ENCODE assay signal across 26 cellular contexts in genomic region chr1:228154021-228154684, GRCh38. TPM values are rescaled to one million over a fixed set of nuclear protein-coding genes. Genes with fewer than 3 reads are reported as not detected.
DNase-seq lines count a peak whose midpoint lies in the region; ATAC-seq and TF ChIP-seq lines count a peak whose summit lies in the region.
"Had no signal": no experiment of that assay in that cellular context is flagged by ENCODE, and none has a peak within 500 bp of the region (broad histone marks: within the 10 kb centered on the region; RNA-seq: fewer than 3 reads in every experiment).

No MANE protein-coding gene starts in this region.

- no peak overlapping the region for H3K27ac Mint-ChIP-seq in activated T-cell treated with anti-CD3 and anti-CD28 coated beads, Interleukin-2, amount 50 U/mL, for 72 hours
- no peak overlapping the region for H3K27ac Mint-ChIP-seq in HFFc6
- H3K27ac Mint-ChIP-seq in stimulated activated naive B cell treated with anti-CD40 and anti-IgM and Interleukin-4, amounts not matched to agents 10 μg/mL and 1 μg/mL and 100 μg/mL, for 72 hours: no peak overlapping the region
- H3K27ac Mint-ChIP-seq: H9 had no signal

- H3K9me3 Mint-ChIP-seq in activated T-cell treated with anti-CD3 and anti-CD28 coated beads, Interleukin-2, amount 50 U/mL, for 72 hours: no peaks in the 10 kb centered on the region
- H3K9me3 Mint-ChIP-seq in HFFc6: no peaks in the 10 kb centered on the region
- H3K9me3 Mint-ChIP-seq in stimulated activated naive B cell treated with anti-CD40 and anti-IgM and Interleukin-4, amounts not matched to agents 10 μg/mL and 1 μg/mL and 100 μg/mL, for 72 hours: no peaks in the 10 kb centered on the region
- H3K9me3 Mint-ChIP-seq: H9 had no signal

- no peaks in the 10 kb centered on the region for H3K27me3 Mint-ChIP-seq in activated T-cell treated with anti-CD3 and anti-CD28 coated beads, Interleukin-2, amount 50 U/mL, for 72 hours (ENCODE audit: low read depth)
- H3K27me3 Mint-ChIP-seq in HFFc6 (ENCODE audit: insufficient read depth): no peaks in the 10 kb centered on the region
- peaks cover 6 to 10% of the 10 kb centered on the region in 2 donors for H3K27me3 Mint-ChIP-seq in stimulated activated naive B cell treated with anti-CD40 and anti-IgM and Interleukin-4, amounts not matched to agents 10 μg/mL and 1 μg/mL and 100 μg/mL, for 72 hours

- ATAC-seq in activated T-cell treated with anti-CD3 and anti-CD28 coated beads, Interleukin-2, amount 50 U/mL, for 72 hours (replicated peaks in 1 of 2): peak; percentile 6 to 8
- no peak for ATAC-seq in sciatic nerve
- ATAC-seq in stimulated activated naive B cell treated with anti-CD40 and anti-IgM and Interleukin-4, amounts not matched to agents 10 μg/mL and 1 μg/mL and 100 μg/mL, for 72 hours (replicated peaks): no peak
- ATAC-seq: Right ventricle myocardium inferior had no signal

- peaks cover 15% of the 10 kb centered on the region for H3K4me1 Mint-ChIP-seq in activated T-cell treated with anti-CD3 and anti-CD28 coated beads, Interleukin-2, amount 50 U/mL, for 72 hours (ENCODE audit: low read depth)
- H3K4me1 Mint-ChIP-seq in HFFc6 (ENCODE audit: low read depth): peaks cover 8% of the 10 kb centered on the region
- H3K4me1 Mint-ChIP-seq in stimulated activated naive B cell treated with anti-CD40 and anti-IgM and Interleukin-4, amounts not matched to agents 10 μg/mL and 1 μg/mL and 100 μg/mL, for 72 hours: peaks cover 11 to 16% of the 10 kb centered on the region in 2 donors

- no peak overlapping the region for H3K4me3 Mint-ChIP-seq in activated T-cell treated with anti-CD3 and anti-CD28 coated beads, Interleukin-2, amount 50 U/mL, for 72 hours
- H3K4me3 Mint-ChIP-seq in HFFc6: no peak overlapping the region
- no peak overlapping the region for H3K4me3 Mint-ChIP-seq in stimulated activated naive B cell treated with anti-CD40 and anti-IgM and Interleukin-4, amounts not matched to agents 10 μg/mL and 1 μg/mL and 100 μg/mL, for 72 hours
- H3K4me3 Mint-ChIP-seq: H9 had no signal

- TF ChIP-seq CTCF in RWPE1 (conservative IDR thresholded peaks at IDR 0.05; ENCODE audit: low read depth): no peak
- TF ChIP-seq CTCF in HFFc6 (IDR thresholded peaks at IDR 0.05): no peak

- peak overlapping the region; percentile 100 for H3K27ac ChIP-seq in RWPE1
- H3K27ac ChIP-seq in epithelial cell of prostate: peak overlapping the region; percentile 9
- H3K27ac ChIP-seq: neutrophil, prostate gland, stomach, tibial artery, VCaP had no signal

- POLR2A ChIA-PET in RWPE1 (lab: Yijun Ruan, JAX; ENCODE audit: low non-redundant PET): interaction anchor here (0.6 kb wide), 1 partner anchor 155 kb away, joined by 3 read pairs; no protein-coding TSS in a partner anchor

- intact Hi-C loops in sciatic nerve (cut with DNase I): no loop called here

- H3K36me3 Mint-ChIP-seq in activated T-cell treated with anti-CD3 and anti-CD28 coated beads, Interleukin-2, amount 50 U/mL, for 72 hours (ENCODE audit: insufficient read depth in 2 of 2): no peaks in the 10 kb centered on the region
- H3K36me3 Mint-ChIP-seq in HFFc6 (ENCODE audit: low read depth): no peaks in the 10 kb centered on the region
- peaks cover 0 to 1% of the 10 kb centered on the region in 2 donors for H3K36me3 Mint-ChIP-seq in stimulated activated naive B cell treated with anti-CD40 and anti-IgM and Interleukin-4, amounts not matched to agents 10 μg/mL and 1 μg/mL and 100 μg/mL, for 72 hours

- DNase-seq in activated T-cell treated with anti-CD3 and anti-CD28 coated beads, Interleukin-2, amount 50 U/mL, for 72 hours: no peak
- no peak for DNase-seq in activated T-cell treated with anti-CD3 and anti-CD28 coated beads, Interleukin-2, amount 50 U/mL, for 1 hour
- DNase-seq in RWPE1 (ENCODE audit: low spot score) (no peak), epithelial cell of prostate (ENCODE audit: low read depth, low spot score) (no peak), sciatic nerve (ENCODE audit: low spot score) (peak; percentile 52), HFFc6 (no peak), NCI-H2227 (lab: John Stamatoyannopoulos, UW; ENCODE audit: unreplicated experiment) (no peak)
- no peak for DNase-seq in stimulated activated naive B cell treated with anti-CD40 and anti-IgM and Interleukin-4, amounts not matched to agents 10 μg/mL and 1 μg/mL and 100 μg/mL, for 72 hours
- DNase-seq: activated effector memory CD4-positive, alpha-beta T cell treated with anti-CD3 and anti-CD28 coated beads, Interleukin-2, amount 50 U/mL, for 16 hours; amygdala; BE2C; cortex of kidney; foreskin fibroblast; H9; IMR-90; NCI-H1048; NCI-H187; NCI-H2171; NCI-H510A treated with DMSO at 0.1 percent for 48 hours; stomach; T-helper 9 cell had no signal

- CTCF ChIA-PET in RWPE1 (lab: Yijun Ruan, JAX): interaction anchor here (0.5 to 0.8 kb wide), 3 partner anchors 11 to 80 kb away, joined by 3 read pairs; partner anchors contain the start of gene IBA57

RNA-seq across cellular contexts. Expression of gene GJC2, which starts 4.4 kb away (rescaled TPM):
- total RNA-seq in activated T-cell treated with anti-CD3 and anti-CD28 coated beads, Interleukin-2, amount 50 U/mL, for 72 hours: under 1 TPM; 0.77 to 0.93 TPM
- 10.5 TPM for total RNA-seq in sciatic nerve
- total RNA-seq in HFFc6 (2021; fragmentation: NEBNext Ultra II Directional; extraction: Animal tissue kit (Norgen Biotek cat#: 25700)): 1 to 10 TPM; 1.1 to 2.3 (median 1.2) TPM

RNA-seq across cellular contexts. Expression of gene IBA57, which starts 11.5 kb away (rescaled TPM):
- total RNA-seq in activated T-cell treated with anti-CD3 and anti-CD28 coated beads, Interleukin-2, amount 50 U/mL, for 72 hours: 1 to 10 TPM; 9.1 TPM
- 10.4 TPM for total RNA-seq in sciatic nerve
- 1 to 10 TPM; 4.2 to 5.8 (median 4.7) TPM for total RNA-seq in HFFc6 (2021; fragmentation: NEBNext Ultra II Directional; extraction: Animal tissue kit (Norgen Biotek cat#: 25700))

RNA-seq across cellular contexts. Expression of gene GUK1, which starts 14.1 kb away (rescaled TPM):
- 100 to 1,000 TPM; 130 to 148 TPM for total RNA-seq in activated T-cell treated with anti-CD3 and anti-CD28 coated beads, Interleukin-2, amount 50 U/mL, for 72 hours
- 250 TPM for total RNA-seq in sciatic nerve
- total RNA-seq in HFFc6 (2021; fragmentation: NEBNext Ultra II Directional; extraction: Animal tissue kit (Norgen Biotek cat#: 25700)): 100 to 1,000 TPM; 215 to 313 (median 247) TPM

RNA-seq across cellular contexts. Expression of gene MRPL55, which starts 45.1 kb away (rescaled TPM):
- total RNA-seq in activated T-cell treated with anti-CD3 and anti-CD28 coated beads, Interleukin-2, amount 50 U/mL, for 72 hours: 10 to 100 TPM; 36.1 to 36.7 TPM
- 34.2 TPM for total RNA-seq in sciatic nerve
- total RNA-seq in HFFc6 (2021; fragmentation: NEBNext Ultra II Directional; extraction: Animal tissue kit (Norgen Biotek cat#: 25700)): 10 to 100 TPM; 48.3 to 55.4 (median 49.6) TPM

RNA-seq across cellular contexts. Expression of gene C1orf35, which starts 51.0 kb away (rescaled TPM):
- 10 to 100 TPM; 18.2 to 27.3 TPM for total RNA-seq in activated T-cell treated with anti-CD3 and anti-CD28 coated beads, Interleukin-2, amount 50 U/mL, for 72 hours
- total RNA-seq in sciatic nerve: 15.8 TPM
- 10 to 100 TPM; 10.4 to 17.2 (median 12.5) TPM for total RNA-seq in HFFc6 (2021; fragmentation: NEBNext Ultra II Directional; extraction: Animal tissue kit (Norgen Biotek cat#: 25700))

Comparison
In these comparisons a context has a peak if more than half of its experiments do, and no peak if none do; other contexts are left out.
1. ATAC-seq: peak in activated T-cell treated with anti-CD3 and anti-CD28 coated beads, Interleukin-2, amount 50 U/mL, for 72 hours (2 of 2); none in sciatic nerve (single experiment) and stimulated activated naive B cell treated with anti-CD40 and anti-IgM and Interleukin-4, amounts not matched to agents 10 μg/mL and 1 μg/mL and 100 μg/mL, for 72 hours (0 of 2).